ENCODE assay signal across 8 cellular contexts in genomic region chr6:26157838-26158580, GRCh38.
DNase-seq lines count a peak whose midpoint lies in the region; ATAC-seq lines count a peak whose summit lies in the region.

No MANE protein-coding gene starts in this region.

- peak overlapping the region; percentile 77 to 99 (median 89) for H3K27ac Mint-ChIP-seq in IgD-negative memory B cell

- H3K36me3 Mint-ChIP-seq in IgD-negative memory B cell, result peaks cover 2% of the 10 kb centered on the region
- no peaks in the 10 kb centered on the region for H3K36me3 Mint-ChIP-seq in activated T-cell treated with anti-CD3 and anti-CD28 coated beads, Interleukin-2, amount 50 U/mL, for 4 hours (ENCODE audit: insufficient read depth)

- peak; percentile 56 for ATAC-seq in GM21529 (IDR thresholded peaks at IDR 0.05; ENCODE audit: unreplicated experiment)
- ATAC-seq in activated T-cell treated with anti-CD3 and anti-CD28 coated beads, Interleukin-2, amount 50 U/mL, for 4 hours, result peak; percentile 74 to 75

- peak; percentile 99 for DNase-seq in DMS 273 treated with DMSO at 0.1 percent for 48 hours (lab: John Stamatoyannopoulos, UW)
- peak; percentile 95 for DNase-seq in OCI-M2 (lab: John Stamatoyannopoulos, UW; ENCODE audit: unreplicated experiment)
- peak; percentile 74 for DNase-seq in activated T-cell treated with anti-CD3 and anti-CD28 coated beads, Interleukin-2, amount 50 U/mL, for 4 hours
- DNase-seq in stimulated activated CD8-positive, alpha-beta memory T cell treated with anti-CD3 and anti-CD28 coated beads, Interleukin-4, amount 100 ng/mL, for 48 hours, result peak; percentile 84

- H3K4me1 ChIP-seq in esophagus (ENCODE audit: control insufficient read depth in 2 of 2, insufficient read depth in 2 of 2, low read length in 1 of 2) (no peaks in the 10 kb centered on the region), mucosa of rectum (ENCODE audit: control insufficient read depth in 2 of 2, insufficient read depth in 2 of 2, low read length in 2 of 2) (peaks cover 22 to 36% of the 10 kb centered on the region in 2 donors)

- H3K36me3 ChIP-seq in esophagus (ENCODE audit: control insufficient read depth in 2 of 2, insufficient read depth in 2 of 2, low read length in 1 of 2), result no peaks in the 10 kb centered on the region
- no peaks in the 10 kb centered on the region for H3K36me3 ChIP-seq in mucosa of rectum (ENCODE audit: control insufficient read depth in 2 of 2, insufficient read depth in 2 of 2, low read length in 2 of 2)

- H3K27me3 ChIP-seq in esophagus (ENCODE audit: control insufficient read depth in 1 of 2, insufficient read depth in 2 of 2, low read length in 2 of 2) (no peaks in the 10 kb centered on the region), mucosa of rectum (ENCODE audit: control insufficient read depth in 2 of 2, insufficient read depth in 2 of 2, low read length in 2 of 2) (no peaks in the 10 kb centered on the region)

- H3K9me3 Mint-ChIP-seq in IgD-negative memory B cell, result no peaks in the 10 kb centered on the region
- no peaks in the 10 kb centered on the region for H3K9me3 Mint-ChIP-seq in activated T-cell treated with anti-CD3 and anti-CD28 coated beads, Interleukin-2, amount 50 U/mL, for 4 hours

- H3K4me3 ChIP-seq in esophagus (ENCODE audit: low read depth in 1 of 2, low read length in 2 of 2), result peak overlapping the region; percentile 53 to 60
- peak overlapping the region; percentile 82 to 93 for H3K4me3 ChIP-seq in mucosa of rectum (ENCODE audit: low read length in 2 of 2)

- 0 to 1% methylated on average over 37 of the region's 37 CpGs for WGBS in esophagus, 2 donors

- no peaks in the 10 kb centered on the region for H3K9me3 ChIP-seq in esophagus (ENCODE audit: control insufficient read depth in 2 of 2, insufficient read depth in 1 of 2, low read depth in 1 of 2, low read length in 1 of 2)
- H3K9me3 ChIP-seq in mucosa of rectum (ENCODE audit: control insufficient read depth in 2 of 2, low read length in 2 of 2), result no peaks in the 10 kb centered on the region

- H3K27ac ChIP-seq in esophagus (ENCODE audit: low read depth in 2 of 2, low read length in 1 of 2) (peak overlapping the region; percentile 98 to 100), mucosa of rectum (ENCODE audit: low read depth in 2 of 2, low read length in 2 of 2) (peak overlapping the region; percentile 99)

- H3K9ac ChIP-seq in mucosa of rectum (ENCODE audit: low read depth in 1 of 2, low read length in 2 of 2), result peak overlapping the region; percentile 87 to 99

- H3K27me3 Mint-ChIP-seq in IgD-negative memory B cell, result no peaks in the 10 kb centered on the region
- H3K27me3 Mint-ChIP-seq in activated T-cell treated with anti-CD3 and anti-CD28 coated beads, Interleukin-2, amount 50 U/mL, for 4 hours (ENCODE audit: low read depth), result no peaks in the 10 kb centered on the region

- peaks cover 11 to 29% (median 23%) of the 10 kb centered on the region in 3 donors for H3K4me1 Mint-ChIP-seq in IgD-negative memory B cell
- peaks cover 45% of the 10 kb centered on the region for H3K4me1 Mint-ChIP-seq in activated T-cell treated with anti-CD3 and anti-CD28 coated beads, Interleukin-2, amount 50 U/mL, for 4 hours (ENCODE audit: low read depth)

- H3K4me3 Mint-ChIP-seq in IgD-negative memory B cell, result peak overlapping the region; percentile 95 to 100 (median 97)
- H3K4me3 Mint-ChIP-seq in activated T-cell treated with anti-CD3 and anti-CD28 coated beads, Interleukin-2, amount 50 U/mL, for 4 hours, result peak overlapping the region; percentile 85

Comparison
In these comparisons a context has a peak if more than half of its experiments do, and no peak if none do; other contexts are left out.
1. Peak in every context shown above with its lines: DNase-seq, ATAC-seq, H3K4me3 ChIP-seq and H3K27ac ChIP-seq.